In the genomic region with DNA sequence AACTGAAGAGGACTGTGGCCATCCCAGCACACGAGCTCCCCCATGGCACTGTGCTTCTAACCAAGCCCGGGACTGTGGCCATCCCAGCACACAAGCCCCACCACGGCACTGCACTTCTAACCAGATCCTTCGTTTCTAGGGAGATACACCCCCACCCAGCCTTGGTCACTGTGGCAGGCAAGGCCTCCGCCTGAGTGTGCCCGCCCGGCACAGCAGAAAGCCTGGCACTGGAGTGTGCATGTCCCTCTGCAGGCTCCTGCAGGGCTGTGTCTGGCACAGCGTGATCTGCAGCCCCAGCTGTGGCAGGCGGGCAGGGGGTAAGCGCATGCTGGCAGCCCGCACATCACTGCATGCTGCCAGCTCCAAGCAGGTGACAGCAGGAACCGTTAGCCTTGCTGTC, we compare ENCODE assay signal across 11 cellular contexts. TPM values are rescaled to one million over a fixed set of nuclear protein-coding genes. Genes with fewer than 3 reads are reported as not detected.
DNase-seq lines count a peak whose midpoint lies in the region; TF ChIP-seq lines count a peak whose summit lies in the region.
"Had no signal": no experiment of that assay in that cellular context is flagged by ENCODE, and none has a peak within 500 bp of the region (broad histone marks: within the 10 kb centered on the region; RNA-seq: fewer than 3 reads in every experiment).

No MANE protein-coding gene starts in this region.

- DNase-seq in NCI-H1694 (lab: John Stamatoyannopoulos, UW) (peak; percentile 72), dorsolateral prefrontal cortex (peak in 6 of 10 donors; percentile 35 to 74 (median 58)), medulla oblongata (ENCODE audit: extremely low spot score) (peak; percentile 65), SHP77 treated with DMSO at 0.1 percent for 48 hours (lab: John Stamatoyannopoulos, UW) (no peak)
- no peak for DNase-seq in central memory CD4-positive, alpha-beta T cell
- DNase-seq in activated CD4-positive, alpha-beta T cell treated with anti-CD3 and anti-CD28 coated beads for 48 hours, result no peak
- DNase-seq: aorta, occipital lobe, spleen had no signal

- intact Hi-C loops in dorsolateral prefrontal cortex (cut with DNase I), result no loop called here

- H3K27me3 ChIP-seq in dorsolateral prefrontal cortex, result no peaks in the 10 kb centered on the region
- H3K27me3 ChIP-seq in stomach smooth muscle (ENCODE audit: control insufficient read depth in 1 of 2, insufficient read depth in 2 of 2, low read length in 2 of 2), result no peaks in the 10 kb centered on the region
- H3K27me3 ChIP-seq: spleen had no signal

- H3K9me3 ChIP-seq in stomach smooth muscle (ENCODE audit: control insufficient read depth in 2 of 2, low read length in 2 of 2), result no peaks in the 10 kb centered on the region
- H3K9me3 ChIP-seq: spleen had no signal

- no peaks in the 10 kb centered on the region for H3K36me3 ChIP-seq in stomach smooth muscle (ENCODE audit: control insufficient read depth in 2 of 2, insufficient read depth in 2 of 2, low read length in 2 of 2)
- H3K36me3 ChIP-seq: spleen had no signal

- H3K4me3 ChIP-seq in dorsolateral prefrontal cortex, result no peak overlapping the region
- peak overlapping the region; percentile 7 to 60 for H3K4me3 ChIP-seq in stomach smooth muscle (ENCODE audit: low read length in 2 of 2)
- H3K4me3 ChIP-seq: SK-N-MC, spleen had no signal

- TF ChIP-seq CTCF in dorsolateral prefrontal cortex (IDR thresholded peaks at IDR 0.05 in 54 of 56, conservative IDR thresholded peaks at IDR 0.05 in 2 of 56; ENCODE audit: low read depth in 1 of 56, partially characterized antibody in 56 of 56), result peak in 1 of 56 donors; percentile 26

- peaks cover 69% of the 10 kb centered on the region for H3K4me1 ChIP-seq in stomach smooth muscle (ENCODE audit: control insufficient read depth, insufficient read depth, low read length)

- H3K27ac ChIP-seq in dorsolateral prefrontal cortex (peak overlapping the region in 36 of 59 donors; percentile 0 to 96 (median 42)), stomach smooth muscle (ENCODE audit: low read length) (peak overlapping the region; percentile 92)
- H3K27ac ChIP-seq: SK-N-MC, spleen had no signal

- H3K9ac ChIP-seq in stomach smooth muscle (ENCODE audit: low read length in 2 of 2), result peak overlapping the region; percentile 29 to 42

RNA-seq across cellular contexts. Expression of gene CCDC85C, which starts 49.8 kb away (rescaled TPM):
- total RNA-seq in dorsolateral prefrontal cortex, result 10 to 100 TPM; 16.6 to 63.8 (median 29.8) TPM

Comparison
In these comparisons a context has a peak if more than half of its experiments do, and no peak if none do; other contexts are left out.
1. DNase-seq: peak in NCI-H1694 (single experiment), dorsolateral prefrontal cortex (6 of 10) and medulla oblongata (single experiment); none in central memory CD4-positive, alpha-beta T cell (single experiment), SHP77 treated with DMSO at 0.1 percent for 48 hours (single experiment) and activated CD4-positive, alpha-beta T cell treated with anti-CD3 and anti-CD28 coated beads for 48 hours (single experiment).
2. H3K4me3 ChIP-seq: peak in stomach smooth muscle (2 of 2); none in dorsolateral prefrontal cortex (0 of 59).